Comparison of ENCODE assay signal across 15 cellular contexts in genomic region chr2:174325373-174325772, GRCh38. TPM values are rescaled to one million over a fixed set of nuclear protein-coding genes. Genes with fewer than 3 reads are reported as not detected.
DNase-seq lines count a peak whose midpoint lies in the region; ATAC-seq and TF ChIP-seq lines count a peak whose summit lies in the region.
"Had no signal": no experiment of that assay in that cellular context is flagged by ENCODE, and none has a peak within 500 bp of the region (broad histone marks: within the 10 kb centered on the region; RNA-seq: fewer than 3 reads in every experiment).

No MANE protein-coding gene starts in this region.

- H3K27ac ChIP-seq in upper lobe of right lung (no peak overlapping the region), heart right ventricle (no peak overlapping the region)
- H3K27ac ChIP-seq: colonic mucosa, left lung, VCaP had no signal

- H3K27ac Mint-ChIP-seq in activated CD4-positive, alpha-beta memory T cell treated with anti-CD3 and anti-CD28 coated beads for 36 hours, result no peak overlapping the region
- no peak overlapping the region for H3K27ac Mint-ChIP-seq in activated CD4-positive, alpha-beta memory T cell treated with anti-CD3 and anti-CD28 coated beads, Interleukin-2, amount 10 ng/mL, durations not matched to agents 7 days and 5 days
- H3K27ac Mint-ChIP-seq in T-helper 17 cell, result no peak overlapping the region
- H3K27ac Mint-ChIP-seq in stimulated activated effector memory CD8-positive, alpha-beta T cell treated with anti-CD3 and anti-CD28 coated beads, Interleukin-12 subunit alpha, Interleukin-12 subunit beta, amount 100 ng/mL, for 72 hours, result no peak overlapping the region

- no peak for DNase-seq in activated CD4-positive, alpha-beta memory T cell treated with anti-CD3 and anti-CD28 coated beads for 36 hours
- no peak for DNase-seq in activated CD4-positive, alpha-beta memory T cell treated with anti-CD3 and anti-CD28 coated beads, Interleukin-2, amount 10 ng/mL, durations not matched to agents 7 days and 5 days
- DNase-seq in T-helper 17 cell (no peak), NCI-H2196 (lab: John Stamatoyannopoulos, UW; ENCODE audit: unreplicated experiment) (no peak), upper lobe of right lung (no peak), heart right ventricle (no peak)
- DNase-seq in stimulated activated effector memory CD8-positive, alpha-beta T cell treated with anti-CD3 and anti-CD28 coated beads, Interleukin-12 subunit alpha, Interleukin-12 subunit beta, amount 100 ng/mL, for 72 hours (ENCODE audit: low spot score in 2 of 2), result no peak
- DNase-seq: activated effector memory CD4-positive, alpha-beta T cell treated with Interleukin-2 at 50 U/mL for 16 hours; colonic mucosa; left lung; posterior cingulate gyrus; stimulated activated CD4-positive, alpha-beta T cell treated with anti-CD3 and anti-CD28 coated beads, Interleukin-2, amount 100 ng/mL, for 48 hours had no signal

- intact Hi-C loops in activated CD4-positive, alpha-beta memory T cell treated with anti-CD3 and anti-CD28 coated beads for 36 hours (cut with micrococcal nuclease), result no loop called here
- intact Hi-C loops in upper lobe of right lung (cut with DNase I), result no loop called here
- intact Hi-C loops in heart right ventricle (cut with DNase I), result no loop called here

- peaks cover 70% of the 10 kb centered on the region for H3K27me3 Mint-ChIP-seq in activated CD4-positive, alpha-beta memory T cell treated with anti-CD3 and anti-CD28 coated beads for 36 hours
- H3K27me3 Mint-ChIP-seq in activated CD4-positive, alpha-beta memory T cell treated with anti-CD3 and anti-CD28 coated beads, Interleukin-2, amount 10 ng/mL, durations not matched to agents 7 days and 5 days, result peaks cover 79% of the 10 kb centered on the region
- peaks cover 93% of the 10 kb centered on the region for H3K27me3 Mint-ChIP-seq in T-helper 17 cell

- POLR2A ChIA-PET in activated CD4-positive, alpha-beta memory T cell treated with anti-CD3 and anti-CD28 coated beads for 36 hours (lab: Charles Lee), result interaction anchor here (0.6 kb wide), 1 partner anchor 881 kb away, joined by 3 read pairs; no protein-coding TSS in a partner anchor
- POLR2A ChIA-PET in activated CD4-positive, alpha-beta memory T cell treated with anti-CD3 and anti-CD28 coated beads, Interleukin-2, amount 10 ng/mL, durations not matched to agents 7 days and 5 days (lab: Charles Lee), result interaction anchor here (1.3 kb wide), 1 partner anchor 16 kb away, joined by 3 read pairs; no protein-coding TSS in a partner anchor

- no peak for TF ChIP-seq CTCF in upper lobe of right lung (IDR thresholded peaks at IDR 0.05)
- TF ChIP-seq CTCF in heart right ventricle (IDR thresholded peaks at IDR 0.05), result no peak

- H3K4me1 Mint-ChIP-seq in activated CD4-positive, alpha-beta memory T cell treated with anti-CD3 and anti-CD28 coated beads for 36 hours (ENCODE audit: low read depth), result peaks cover 25% of the 10 kb centered on the region
- peaks cover 19% of the 10 kb centered on the region for H3K4me1 Mint-ChIP-seq in activated CD4-positive, alpha-beta memory T cell treated with anti-CD3 and anti-CD28 coated beads, Interleukin-2, amount 10 ng/mL, durations not matched to agents 7 days and 5 days
- peaks cover 21% of the 10 kb centered on the region for H3K4me1 Mint-ChIP-seq in T-helper 17 cell
- peaks cover 29% of the 10 kb centered on the region for H3K4me1 Mint-ChIP-seq in stimulated activated effector memory CD8-positive, alpha-beta T cell treated with anti-CD3 and anti-CD28 coated beads, Interleukin-12 subunit alpha, Interleukin-12 subunit beta, amount 100 ng/mL, for 72 hours

- H3K4me3 Mint-ChIP-seq in activated CD4-positive, alpha-beta memory T cell treated with anti-CD3 and anti-CD28 coated beads for 36 hours, result peak overlapping the region; percentile 51
- H3K4me3 Mint-ChIP-seq in activated CD4-positive, alpha-beta memory T cell treated with anti-CD3 and anti-CD28 coated beads, Interleukin-2, amount 10 ng/mL, durations not matched to agents 7 days and 5 days, result no peak overlapping the region
- H3K4me3 Mint-ChIP-seq in T-helper 17 cell, result peak overlapping the region; percentile 76
- peak overlapping the region; percentile 66 for H3K4me3 Mint-ChIP-seq in stimulated activated effector memory CD8-positive, alpha-beta T cell treated with anti-CD3 and anti-CD28 coated beads, Interleukin-12 subunit alpha, Interleukin-12 subunit beta, amount 100 ng/mL, for 72 hours

- peaks cover 15% of the 10 kb centered on the region for H3K4me1 ChIP-seq in upper lobe of right lung
- H3K4me1 ChIP-seq in heart right ventricle, result peaks cover 13 to 31% (median 20%) of the 10 kb centered on the region in 9 donors

- H3K27me3 ChIP-seq in upper lobe of right lung, result peaks cover 69% of the 10 kb centered on the region
- H3K27me3 ChIP-seq in heart right ventricle, result peaks cover 30 to 99% (median 90%) of the 10 kb centered on the region in 7 donors

- H3K36me3 Mint-ChIP-seq in activated CD4-positive, alpha-beta memory T cell treated with anti-CD3 and anti-CD28 coated beads for 36 hours, result no peaks in the 10 kb centered on the region
- peaks cover 8% of the 10 kb centered on the region for H3K36me3 Mint-ChIP-seq in activated CD4-positive, alpha-beta memory T cell treated with anti-CD3 and anti-CD28 coated beads, Interleukin-2, amount 10 ng/mL, durations not matched to agents 7 days and 5 days (ENCODE audit: low read depth)
- H3K36me3 Mint-ChIP-seq in T-helper 17 cell (ENCODE audit: low read depth), result no peaks in the 10 kb centered on the region
- H3K36me3 Mint-ChIP-seq in stimulated activated effector memory CD8-positive, alpha-beta T cell treated with anti-CD3 and anti-CD28 coated beads, Interleukin-12 subunit alpha, Interleukin-12 subunit beta, amount 100 ng/mL, for 72 hours, result peaks cover 4% of the 10 kb centered on the region

- WGBS in heart right ventricle, 2 donors, result 77 to 84% methylated on average over 16 of the region's 16 CpGs

- H3K36me3 ChIP-seq in upper lobe of right lung, result no peaks in the 10 kb centered on the region
- no peaks in the 10 kb centered on the region for H3K36me3 ChIP-seq in heart right ventricle
- H3K36me3 ChIP-seq: colonic mucosa, left lung had no signal

- no peaks in the 10 kb centered on the region for H3K9me3 Mint-ChIP-seq in activated CD4-positive, alpha-beta memory T cell treated with anti-CD3 and anti-CD28 coated beads for 36 hours
- no peaks in the 10 kb centered on the region for H3K9me3 Mint-ChIP-seq in activated CD4-positive, alpha-beta memory T cell treated with anti-CD3 and anti-CD28 coated beads, Interleukin-2, amount 10 ng/mL, durations not matched to agents 7 days and 5 days
- H3K9me3 Mint-ChIP-seq in stimulated activated effector memory CD8-positive, alpha-beta T cell treated with anti-CD3 and anti-CD28 coated beads, Interleukin-12 subunit alpha, Interleukin-12 subunit beta, amount 100 ng/mL, for 72 hours, result no peaks in the 10 kb centered on the region

- H3K9me3 ChIP-seq in T-helper 17 cell (ENCODE audit: control insufficient read depth, low read length, poor library complexity, severe bottlenecking) (no peaks in the 10 kb centered on the region), upper lobe of right lung (no peaks in the 10 kb centered on the region), heart right ventricle (no peaks in the 10 kb centered on the region)
- H3K9me3 ChIP-seq: colonic mucosa, left lung had no signal

- CTCF ChIA-PET in activated CD4-positive, alpha-beta memory T cell treated with anti-CD3 and anti-CD28 coated beads for 36 hours (lab: Charles Lee), result interaction anchor here (0.7 to 3.7 kb wide), 5 partner anchors 11 to 441 kb away, joined by 3 to 13 read pairs (median 3); no protein-coding TSS in a partner anchor
- CTCF ChIA-PET in activated CD4-positive, alpha-beta memory T cell treated with anti-CD3 and anti-CD28 coated beads, Interleukin-2, amount 10 ng/mL, durations not matched to agents 7 days and 5 days (lab: Charles Lee), result interaction anchor here (1.6 to 3.1 kb wide), 2 partner anchors 16 to 925 kb away, joined by 5 to 20 read pairs; no protein-coding TSS in a partner anchor

- H3K4me3 ChIP-seq in iPS-11a (ENCODE audit: low read depth, low read length) (peak overlapping the region; percentile 65), upper lobe of right lung (no peak overlapping the region), heart right ventricle (peak overlapping the region in 1 of 10 donors; percentile 55)

- ATAC-seq in T-helper 17 cell, result no peak
- ATAC-seq in stimulated activated effector memory CD8-positive, alpha-beta T cell treated with anti-CD3 and anti-CD28 coated beads, Interleukin-12 subunit alpha, Interleukin-12 subunit beta, amount 100 ng/mL, for 72 hours, result no peak
- ATAC-seq in upper lobe of right lung, result no peak
- no peak for ATAC-seq in heart right ventricle

RNA-seq across cellular contexts. Expression of gene SP9, which starts 9.4 kb away (rescaled TPM):
- not detected for total RNA-seq in activated CD4-positive, alpha-beta memory T cell treated with anti-CD3 and anti-CD28 coated beads for 36 hours
- total RNA-seq in activated CD4-positive, alpha-beta memory T cell treated with anti-CD3 and anti-CD28 coated beads, Interleukin-2, amount 10 ng/mL, durations not matched to agents 7 days and 5 days, result not detected
- not detected for total RNA-seq in T-helper 17 cell
- total RNA-seq in upper lobe of right lung, result not detected
- under 1 TPM in 1 of 10 donors, not detected in 9; 0.09 TPM for total RNA-seq in heart right ventricle
- not detected for polyA plus RNA-seq in heart right ventricle
- total RNA-seq: colonic mucosa, left lung, subcutaneous adipose tissue had no signal
